ENCODE assay signal across 8 cellular contexts in genomic region chr2:217090024-217090473, GRCh38.
DNase-seq lines count a peak whose midpoint lies in the region; ATAC-seq and TF ChIP-seq lines count a peak whose summit lies in the region.

No MANE protein-coding gene starts in this region.

- H4K20me1 ChIP-seq in BLaER1: no peaks in the 10 kb centered on the region

- H3K9me3 Mint-ChIP-seq in activated CD8-positive, alpha-beta T cell treated with anti-CD3 and anti-CD28 coated beads, Interleukin-2, amount 10 ng/mL, durations not matched to agents 7 days and 5 days (ENCODE audit: insufficient read depth): no peaks in the 10 kb centered on the region
- H3K9me3 Mint-ChIP-seq in glutamatergic neuron (ENCODE audit: unreplicated experiment): peaks cover 1% of the 10 kb centered on the region

- DNase-seq in GM19238 (ENCODE audit: insufficient read length, low spot score) (peak; percentile 35), vagina (ENCODE audit: extremely low spot score in 2 of 2) (no peak), islet precursor cell (no peak), glutamatergic neuron (no peak)
- DNase-seq in activated CD8-positive, alpha-beta T cell treated with anti-CD3 and anti-CD28 coated beads, Interleukin-2, amount 10 ng/mL, durations not matched to agents 7 days and 5 days: peak; percentile 37

- peaks cover 65% of the 10 kb centered on the region for H3K4me1 ChIP-seq in BLaER1
- no peaks in the 10 kb centered on the region for H3K4me1 ChIP-seq in skeletal muscle satellite cell (ENCODE audit: control insufficient read depth, insufficient read depth, low read length)
- peaks cover 5% of the 10 kb centered on the region for H3K4me1 ChIP-seq in vagina

- peaks cover 1% of the 10 kb centered on the region for H3K27me3 Mint-ChIP-seq in activated CD8-positive, alpha-beta T cell treated with anti-CD3 and anti-CD28 coated beads, Interleukin-2, amount 10 ng/mL, durations not matched to agents 7 days and 5 days (ENCODE audit: low read depth)
- no peaks in the 10 kb centered on the region for H3K27me3 Mint-ChIP-seq in glutamatergic neuron (ENCODE audit: unreplicated experiment)

- POLR2A ChIA-PET in activated CD8-positive, alpha-beta T cell treated with anti-CD3 and anti-CD28 coated beads, Interleukin-2, amount 10 ng/mL, durations not matched to agents 7 days and 5 days (lab: Charles Lee): no interaction called here

- H3K9ac ChIP-seq in BLaER1 (peak overlapping the region; percentile 35; the same call in 1 of the 2 replicates), skeletal muscle satellite cell (ENCODE audit: low read depth, low read length) (no peak overlapping the region)

- H3K36me3 ChIP-seq in BLaER1 (no peaks in the 10 kb centered on the region), skeletal muscle satellite cell (ENCODE audit: insufficient read depth, low read length) (no peaks in the 10 kb centered on the region), vagina (no peaks in the 10 kb centered on the region)

- CTCF ChIA-PET in activated CD8-positive, alpha-beta T cell treated with anti-CD3 and anti-CD28 coated beads, Interleukin-2, amount 10 ng/mL, durations not matched to agents 7 days and 5 days (lab: Charles Lee): no interaction called here

- H3K4me3 ChIP-seq in BLaER1 (peak overlapping the region; percentile 23; the same call in 1 of the 2 replicates), skeletal muscle satellite cell (ENCODE audit: low read length) (no peak overlapping the region), vagina (peak overlapping the region in 1 of 2 donors; percentile 13)

- intact Hi-C loops in vagina (cut with DNase I): no loop called here

- H3K4me1 Mint-ChIP-seq in activated CD8-positive, alpha-beta T cell treated with anti-CD3 and anti-CD28 coated beads, Interleukin-2, amount 10 ng/mL, durations not matched to agents 7 days and 5 days (ENCODE audit: low read depth): peaks cover 45% of the 10 kb centered on the region
- peaks cover 6% of the 10 kb centered on the region for H3K4me1 Mint-ChIP-seq in glutamatergic neuron (ENCODE audit: low read depth, unreplicated experiment)

- TF ChIP-seq CTCF in vagina (IDR thresholded peaks at IDR 0.05) (no peak), glutamatergic neuron (IDR thresholded peaks at IDR 0.05; ENCODE audit: partially characterized antibody, unreplicated experiment) (no peak)

- no peaks in the 10 kb centered on the region for H3K36me3 Mint-ChIP-seq in activated CD8-positive, alpha-beta T cell treated with anti-CD3 and anti-CD28 coated beads, Interleukin-2, amount 10 ng/mL, durations not matched to agents 7 days and 5 days (ENCODE audit: low read depth)
- H3K36me3 Mint-ChIP-seq in glutamatergic neuron (ENCODE audit: unreplicated experiment): no peaks in the 10 kb centered on the region

- peak overlapping the region; percentile 67 for H3K27ac ChIP-seq in BLaER1
- H3K27ac ChIP-seq in vagina: no peak overlapping the region

- H3K9me3 ChIP-seq in BLaER1 (no peaks in the 10 kb centered on the region), skeletal muscle satellite cell (replicated peaks; ENCODE audit: low read length) (no peaks in the 10 kb centered on the region), vagina (no peaks in the 10 kb centered on the region)

- H3K27me3 ChIP-seq in BLaER1 (no peaks in the 10 kb centered on the region), skeletal muscle satellite cell (ENCODE audit: control insufficient read depth, insufficient read depth, low read length) (no peaks in the 10 kb centered on the region), vagina (no peaks in the 10 kb centered on the region)

- ATAC-seq in HG03159 (IDR thresholded peaks at IDR 0.05; ENCODE audit: unreplicated experiment): peak; percentile 89
- peak; percentile 82 for ATAC-seq in activated CD8-positive, alpha-beta T cell treated with anti-CD3 and anti-CD28 coated beads, Interleukin-2, amount 10 ng/mL, durations not matched to agents 7 days and 5 days

- peak overlapping the region; percentile 67 for H3K27ac Mint-ChIP-seq in activated CD8-positive, alpha-beta T cell treated with anti-CD3 and anti-CD28 coated beads, Interleukin-2, amount 10 ng/mL, durations not matched to agents 7 days and 5 days
- H3K27ac Mint-ChIP-seq in glutamatergic neuron (ENCODE audit: unreplicated experiment): no peak overlapping the region

- peak overlapping the region; percentile 47 for H3K4me3 Mint-ChIP-seq in activated CD8-positive, alpha-beta T cell treated with anti-CD3 and anti-CD28 coated beads, Interleukin-2, amount 10 ng/mL, durations not matched to agents 7 days and 5 days
- H3K4me3 Mint-ChIP-seq in glutamatergic neuron (ENCODE audit: unreplicated experiment): no peak overlapping the region

- H3K4me2 ChIP-seq in BLaER1: peak overlapping the region; percentile 78
- H3K4me2 ChIP-seq in skeletal muscle satellite cell (ENCODE audit: low read length): peak overlapping the region; percentile 14

- no peak for TF ChIP-seq POLR2A in vagina (IDR thresholded peaks at IDR 0.05)

Comparison
In these comparisons a context has a peak if more than half of its experiments do, and no peak if none do; other contexts are left out.
1. DNase-seq: peak in GM19238 (single experiment) and activated CD8-positive, alpha-beta T cell treated with anti-CD3 and anti-CD28 coated beads, Interleukin-2, amount 10 ng/mL, durations not matched to agents 7 days and 5 days (single experiment); none in vagina (0 of 2), islet precursor cell (single experiment) and glutamatergic neuron (single experiment).